ENCODE assay signal across 15 cellular contexts in the genomic region with DNA sequence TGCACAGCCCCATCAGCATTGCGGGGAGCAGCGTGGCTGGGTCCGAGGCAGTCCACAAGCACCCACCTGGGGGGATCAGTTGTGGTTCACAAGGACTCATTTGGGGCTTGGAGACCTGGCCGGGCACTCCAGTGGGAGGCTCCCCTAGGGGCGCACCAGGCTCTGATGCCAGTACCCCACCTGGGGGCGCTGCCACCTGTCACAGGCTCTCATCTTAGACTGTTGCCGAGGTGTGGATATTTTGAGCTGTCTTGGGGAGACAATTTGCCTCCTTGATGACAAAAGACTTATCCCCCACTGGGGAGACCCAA. TPM values are rescaled to one million over a fixed set of nuclear protein-coding genes. Genes with fewer than 3 reads are reported as not detected.
DNase-seq lines count a peak whose midpoint lies in the region; ATAC-seq and TF ChIP-seq lines count a peak whose summit lies in the region.
"Had no signal": no experiment of that assay in that cellular context is flagged by ENCODE, and none has a peak within 500 bp of the region (broad histone marks: within the 10 kb centered on the region; RNA-seq: fewer than 3 reads in every experiment).

No MANE protein-coding gene starts in this region.

- H3K27me3 Mint-ChIP-seq in activated T-cell treated with anti-CD3 and anti-CD28 coated beads, Interleukin-2, amount 50 U/mL, for 4 hours (ENCODE audit: low read depth): peaks cover 4% of the 10 kb centered on the region

- H3K9ac ChIP-seq in SU-DHL-6 (ENCODE audit: low read length): no peak overlapping the region

- no peak overlapping the region for H3K4me3 Mint-ChIP-seq in activated T-cell treated with anti-CD3 and anti-CD28 coated beads, Interleukin-2, amount 50 U/mL, for 4 hours

- no peaks in the 10 kb centered on the region for H3F3A ChIP-seq in SU-DHL-6 (ENCODE audit: insufficient read depth)

- H3K4me1 Mint-ChIP-seq in activated T-cell treated with anti-CD3 and anti-CD28 coated beads, Interleukin-2, amount 50 U/mL, for 4 hours (ENCODE audit: low read depth): peaks cover 13% of the 10 kb centered on the region

- no peaks in the 10 kb centered on the region for H3K36me3 Mint-ChIP-seq in activated T-cell treated with anti-CD3 and anti-CD28 coated beads, Interleukin-2, amount 50 U/mL, for 4 hours (ENCODE audit: insufficient read depth)

- H3K9me3 Mint-ChIP-seq in activated T-cell treated with anti-CD3 and anti-CD28 coated beads, Interleukin-2, amount 50 U/mL, for 4 hours: no peaks in the 10 kb centered on the region

- H3K36me3 ChIP-seq in SU-DHL-6 (ENCODE audit: low read length): no peaks in the 10 kb centered on the region
- H3K36me3 ChIP-seq: ascending aorta, prostate gland, stomach had no signal

- no peak overlapping the region for H2AFZ ChIP-seq in SU-DHL-6 (ENCODE audit: low read depth, low read length, severe bottlenecking)

- TF ChIP-seq CTCF in GM12874 (IDR thresholded peaks at IDR 0.05; ENCODE audit: insufficient read depth, low read depth, low read length) (peak; percentile 55), SU-DHL-6 (IDR thresholded peaks at IDR 0.05; ENCODE audit: insufficient read depth, low read length, poor library complexity, severe bottlenecking) (peak; percentile 55)

- H4K20me1 ChIP-seq in SU-DHL-6 (ENCODE audit: low read depth, low read length): no peaks in the 10 kb centered on the region

- no peak overlapping the region for H3K27ac ChIP-seq in SU-DHL-6 (ENCODE audit: low read depth, low read length)
- H3K27ac ChIP-seq: ascending aorta, dorsolateral prefrontal cortex, prostate gland, stomach had no signal

- H3K27me3 ChIP-seq in SU-DHL-6 (ENCODE audit: low read length): no peaks in the 10 kb centered on the region

- no peak overlapping the region for H3K4me3 ChIP-seq in SU-DHL-6 (ENCODE audit: insufficient read depth, low read length, poor library complexity, severe bottlenecking)
- H3K4me3 ChIP-seq: dorsolateral prefrontal cortex, prostate gland, stomach had no signal

- DNase-seq in activated T-cell treated with anti-CD3 and anti-CD28 coated beads, Interleukin-2, amount 50 U/mL, for 48 hours: peak; percentile 50 to 54
- no peak for DNase-seq in activated T-cell treated with anti-CD3 and anti-CD28 coated beads, Interleukin-2, amount 50 U/mL, for 4 hours
- peak; percentile 66 for DNase-seq in posterior vena cava (ENCODE audit: low spot score)
- no peak for DNase-seq in NCI-H446 treated with DMSO at 0.1 percent for 48 hours (lab: John Stamatoyannopoulos, UW)
- no peak for DNase-seq in HPDE6-E6E7 (ENCODE audit: extremely low spot score)
- DNase-seq in putamen (ENCODE audit: low spot score): no peak
- DNase-seq: NCI-H1092 treated with DMSO at 0.1 percent for 48 hours, stomach, T1000 had no signal

- no peaks in the 10 kb centered on the region for H3K79me2 ChIP-seq in SU-DHL-6 (ENCODE audit: insufficient read depth, low read length)

- no peak for ATAC-seq in activated T-cell treated with anti-CD3 and anti-CD28 coated beads, Interleukin-2, amount 50 U/mL, for 4 hours

- H3K9me2 ChIP-seq in SU-DHL-6 (replicated peaks; ENCODE audit: insufficient read depth, low read length): no peaks in the 10 kb centered on the region

- intact Hi-C loops in posterior vena cava (cut with DNase I): loop anchor here (5.0 to 10.0 kb wide), 2 partner anchors 41 to 89 kb away; no protein-coding TSS in a partner anchor

- no peak overlapping the region for H3K4me2 ChIP-seq in SU-DHL-6 (ENCODE audit: low read depth, low read length, poor library complexity, severe bottlenecking)

- H3K9me3 ChIP-seq in SU-DHL-6 (ENCODE audit: insufficient read depth, low read length): no peaks in the 10 kb centered on the region
- H3K9me3 ChIP-seq: ascending aorta, prostate gland, stomach had no signal

RNA-seq across cellular contexts. Expression of gene ADRA2B, which starts 3.0 kb away (rescaled TPM):
- under 1 TPM; 0.40 to 0.57 (median 0.40) TPM for total RNA-seq in activated T-cell treated with anti-CD3 and anti-CD28 coated beads, Interleukin-2, amount 50 U/mL, for 4 hours
- total RNA-seq in posterior vena cava: 1 to 10 TPM; 4.1 to 7.1 TPM
- total RNA-seq: NCI-H460 had no signal

RNA-seq across cellular contexts. Expression of gene ASTL, which starts 25.0 kb away (rescaled TPM):
- total RNA-seq in activated T-cell treated with anti-CD3 and anti-CD28 coated beads, Interleukin-2, amount 50 U/mL, for 4 hours: 1 to 10 TPM; 2.3 to 3.0 (median 2.8) TPM
- not detected for total RNA-seq in posterior vena cava
- total RNA-seq: ascending aorta, NCI-H460, stomach had no signal

RNA-seq across cellular contexts. Expression of gene DUSP2, which starts 31.9 kb away (rescaled TPM):
- 100 to 1,000 TPM; 365 to 525 (median 419) TPM for total RNA-seq in activated T-cell treated with anti-CD3 and anti-CD28 coated beads, Interleukin-2, amount 50 U/mL, for 4 hours
- 1 to 10 TPM; 3.5 to 3.8 TPM for total RNA-seq in posterior vena cava

Comparison
In these comparisons a context has a peak if more than half of its experiments do, and no peak if none do; other contexts are left out.
1. DNase-seq: peak in activated T-cell treated with anti-CD3 and anti-CD28 coated beads, Interleukin-2, amount 50 U/mL, for 48 hours (2 of 2) and posterior vena cava (single experiment); none in activated T-cell treated with anti-CD3 and anti-CD28 coated beads, Interleukin-2, amount 50 U/mL, for 4 hours (single experiment), NCI-H446 treated with DMSO at 0.1 percent for 48 hours (single experiment), HPDE6-E6E7 (single experiment) and putamen (single experiment).
2. RNA of gene DUSP2, which starts 31.9 kb away (total RNA-seq): 365 to 525 TPM in activated T-cell treated with anti-CD3 and anti-CD28 coated beads, Interleukin-2, amount 50 U/mL, for 4 hours; 3.5 to 3.8 TPM in posterior vena cava; every median in the first group is over 10 times any median in the second.